Comparison of ENCODE assay signal across 18 cellular contexts in the genomic region with DNA sequence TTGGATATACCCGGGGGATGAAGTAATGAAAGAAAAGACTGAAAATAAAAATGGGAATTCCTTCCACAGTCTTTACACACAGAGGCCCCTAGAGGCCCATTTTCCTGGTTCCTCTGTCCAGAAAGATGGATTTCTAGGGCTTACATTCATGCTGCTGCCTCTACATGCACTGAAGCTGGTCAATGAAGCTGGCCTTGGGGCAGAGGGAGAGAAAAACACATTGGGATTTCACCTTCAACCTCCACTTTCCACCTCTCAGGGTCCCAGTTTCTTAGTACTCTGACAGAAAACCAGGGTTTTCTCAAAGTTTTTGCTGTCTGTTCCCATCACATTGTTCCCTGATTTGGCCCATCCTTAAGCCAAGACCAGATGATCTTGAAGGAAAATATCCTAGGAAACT.
DNase-seq lines count a peak whose midpoint lies in the region; ATAC-seq and TF ChIP-seq lines count a peak whose summit lies in the region.
"Had no signal": no experiment of that assay in that cellular context is flagged by ENCODE, and none has a peak within 500 bp of the region (broad histone marks: within the 10 kb centered on the region; RNA-seq: fewer than 3 reads in every experiment).

No MANE protein-coding gene starts in this region.

- no peak for DNase-seq in left ventricle myocardium inferior
- no peak for DNase-seq in left ventricle myocardium superior
- DNase-seq in astrocyte of the spinal cord (ENCODE audit: low read depth, low spot score): no peak
- DNase-seq in fibroblast of the aortic adventitia (ENCODE audit: low read depth): peak; percentile 18
- no peak for DNase-seq in suprapubic skin (ENCODE audit: low spot score in 2 of 2)
- DNase-seq in NOMO-1 (lab: John Stamatoyannopoulos, UW; ENCODE audit: unreplicated experiment in 2 of 2): no peak
- no peak for DNase-seq in activated naive CD4-positive, alpha-beta T cell treated with anti-CD3 and anti-CD28 coated beads, Interleukin-2, amount 50 U/mL, for 72 hours (ENCODE audit: low spot score in 2 of 2)
- DNase-seq in T-helper 2 cell: no peak
- DNase-seq: activated CD8-positive, alpha-beta memory T cell treated with anti-CD3 and anti-CD28 coated beads, Interleukin-2, amount 50 U/mL, for 48 hours; activated naive CD4-positive, alpha-beta T cell treated with anti-CD3 and anti-CD28 coated beads, Interleukin-2, amount 10 ng/mL, durations not matched to agents 7 days and 5 days; caudate nucleus; MM.1S; NCI-H1930; stimulated activated CD4-positive, alpha-beta T cell treated with anti-CD3 and anti-CD28 coated beads, Interleukin-2, amount 100 ng/mL, for 24 hours had no signal

- TF ChIP-seq EP300 in suprapubic skin (IDR thresholded peaks at IDR 0.05): no peak

- H3K27ac ChIP-seq in left ventricle myocardium inferior (replicated peaks): no peak overlapping the region
- H3K27ac ChIP-seq in suprapubic skin: no peak overlapping the region
- H3K27ac ChIP-seq: neutrophil had no signal

- H3K4me3 ChIP-seq in left ventricle myocardium inferior (peak overlapping the region; percentile 59), astrocyte of the spinal cord (ENCODE audit: low read depth, low read length) (peak overlapping the region; percentile 16), fibroblast of the aortic adventitia (ENCODE audit: low read depth, low read length) (peak overlapping the region; percentile 42), suprapubic skin (peak overlapping the region; percentile 17)

- intact Hi-C loops in left ventricle myocardium inferior (cut with micrococcal nuclease) (no loop called here), left ventricle myocardium superior (cut with micrococcal nuclease) (no loop called here)

- H3K27me3 ChIP-seq in left ventricle myocardium inferior (ENCODE audit: low read depth) (no peaks in the 10 kb centered on the region), suprapubic skin (no peaks in the 10 kb centered on the region)
- H3K27me3 ChIP-seq: neutrophil had no signal

- H3K36me3 ChIP-seq in left ventricle myocardium inferior: no peaks in the 10 kb centered on the region
- no peaks in the 10 kb centered on the region for H3K36me3 ChIP-seq in suprapubic skin
- H3K36me3 ChIP-seq: neutrophil had no signal

- in situ Hi-C loops in astrocyte of the spinal cord (cut with HindIII; ENCODE audit: low sequenced_read_pairs): no loop called here

- H3K9me3 Mint-ChIP-seq in activated naive CD4-positive, alpha-beta T cell treated with anti-CD3 and anti-CD28 coated beads, Interleukin-2, amount 50 U/mL, for 72 hours: no peaks in the 10 kb centered on the region
- H3K9me3 Mint-ChIP-seq: mesothelial cell of epicardium; T-helper 2 cell treated with Interferon-gamma antibody and Interleukin-4, amounts not matched to agents 5 μg/mL and 100 μg/mL, for 36 hours had no signal

- H3K27ac Mint-ChIP-seq in activated naive CD4-positive, alpha-beta T cell treated with anti-CD3 and anti-CD28 coated beads, Interleukin-2, amount 50 U/mL, for 72 hours: no peak overlapping the region
- H3K27ac Mint-ChIP-seq: activated naive CD4-positive, alpha-beta T cell treated with anti-CD3 and anti-CD28 coated beads, Interleukin-2, amount 10 ng/mL, durations not matched to agents 7 days and 5 days; mesothelial cell of epicardium; T-helper 2 cell treated with Interferon-gamma antibody and Interleukin-4, amounts not matched to agents 5 μg/mL and 100 μg/mL, for 36 hours had no signal

- no peak for TF ChIP-seq CTCF in left ventricle myocardium inferior (IDR thresholded peaks at IDR 0.05; ENCODE audit: borderline replicate concordance)
- no peak for TF ChIP-seq CTCF in astrocyte of the spinal cord (IDR thresholded peaks at IDR 0.05; ENCODE audit: low read depth, low read length)
- TF ChIP-seq CTCF in fibroblast of the aortic adventitia (IDR thresholded peaks at IDR 0.05; ENCODE audit: insufficient read depth, low read length): no peak
- no peak for TF ChIP-seq CTCF in suprapubic skin (IDR thresholded peaks at IDR 0.05)

- H3K4me1 ChIP-seq in left ventricle myocardium inferior (no peaks in the 10 kb centered on the region), suprapubic skin (no peaks in the 10 kb centered on the region)

- TF ChIP-seq POLR2A in suprapubic skin (IDR thresholded peaks at IDR 0.05): no peak

- H3K9me3 ChIP-seq in left ventricle myocardium inferior (replicated peaks) (peaks cover 23% of the 10 kb centered on the region), suprapubic skin (no peaks in the 10 kb centered on the region)
- H3K9me3 ChIP-seq: neutrophil had no signal

- WGBS in suprapubic skin: 78% methylated on average over 1 of the region's 1 CpG

- H3K36me3 Mint-ChIP-seq in activated naive CD4-positive, alpha-beta T cell treated with anti-CD3 and anti-CD28 coated beads, Interleukin-2, amount 50 U/mL, for 72 hours: peaks cover 0 to 6% of the 10 kb centered on the region in 2 donors
- H3K36me3 Mint-ChIP-seq: activated naive CD4-positive, alpha-beta T cell treated with anti-CD3 and anti-CD28 coated beads, Interleukin-2, amount 10 ng/mL, durations not matched to agents 7 days and 5 days; mesothelial cell of epicardium had no signal

- no peak for ATAC-seq in left ventricle myocardium superior
- ATAC-seq in activated naive CD4-positive, alpha-beta T cell treated with anti-CD3 and anti-CD28 coated beads, Interleukin-2, amount 50 U/mL, for 72 hours: no peak
- ATAC-seq: activated CD4-positive, CD25-positive, alpha-beta regulatory T cell treated with anti-CD3 and anti-CD28 coated beads, Interleukin-2, amount 50 U/mL, for 24 hours had no signal
